Comparison of ENCODE assay signal across 20 cellular contexts in genomic region chr3:147423601-147424324, GRCh38. TPM values are rescaled to one million over a fixed set of nuclear protein-coding genes. Genes with fewer than 3 reads are reported as not detected.
DNase-seq lines count a peak whose midpoint lies in the region; ATAC-seq, FAIRE-seq and TF ChIP-seq lines count a peak whose summit lies in the region.
"Had no signal": no experiment of that assay in that cellular context is flagged by ENCODE, and none has a peak within 500 bp of the region (broad histone marks: within the 10 kb centered on the region; RNA-seq: fewer than 3 reads in every experiment).

No MANE protein-coding gene starts in this region.

- no peak for FAIRE-seq in HTR-8/SVneo (lab: Jason Lieb, UNC)
- FAIRE-seq: GM12892, TTC549 had no signal

- H3K27me3 ChIP-seq in layer of hippocampus (ENCODE audit: control insufficient read depth, insufficient read depth, low read length), result peaks cover 15% of the 10 kb centered on the region

- H3K4me3 Mint-ChIP-seq in T-helper 2 cell treated with Interferon-gamma antibody and Interleukin-4, amounts not matched to agents 5 μg/mL and 100 μg/mL, for 36 hours, result no peak overlapping the region
- peak overlapping the region; percentile 51 for H3K4me3 Mint-ChIP-seq in chondrocyte (ENCODE audit: unreplicated experiment)
- H3K4me3 Mint-ChIP-seq: activated naive CD4-positive, alpha-beta T cell treated with anti-CD3 and anti-CD28 coated beads for 36 hours; effector memory CD8-positive, alpha-beta T cell had no signal

- peak overlapping the region; percentile 10 for H3K27ac Mint-ChIP-seq in T-helper 2 cell treated with Interferon-gamma antibody and Interleukin-4, amounts not matched to agents 5 μg/mL and 100 μg/mL, for 36 hours
- H3K27ac Mint-ChIP-seq in chondrocyte (ENCODE audit: unreplicated experiment), result peak overlapping the region; percentile 77
- H3K27ac Mint-ChIP-seq: activated naive CD4-positive, alpha-beta T cell treated with anti-CD3 and anti-CD28 coated beads for 36 hours; effector memory CD8-positive, alpha-beta T cell had no signal

- no peak for DNase-seq in T-helper 2 cell treated with Interferon-gamma antibody and Interleukin-4, amounts not matched to agents 5 μg/mL and 100 μg/mL, for 36 hours (ENCODE audit: low spot score)
- no peak for DNase-seq in T-helper 2 cell
- DNase-seq in chondrocyte (ENCODE audit: low spot score), result no peak
- no peak for DNase-seq in stimulated activated naive CD8-positive, alpha-beta T cell treated with anti-CD3 and anti-CD28 coated beads, Interleukin-15, Interleukin-2, amounts not matched to agents 100 U/mL and 50 U/mL, for 24 hours
- no peak for DNase-seq in HTR-8/SVneo (ENCODE audit: insufficient read length, low spot score)
- DNase-seq: activated naive CD4-positive, alpha-beta T cell treated with anti-CD3 and anti-CD28 coated beads for 36 hours; activated T-cell treated with anti-CD3 and anti-CD28 coated beads for 4 hours; effector memory CD8-positive, alpha-beta T cell; GF-D8; hippocampal formation; thyroid gland had no signal

- H3K36me3 Mint-ChIP-seq in T-helper 2 cell treated with Interferon-gamma antibody and Interleukin-4, amounts not matched to agents 5 μg/mL and 100 μg/mL, for 36 hours (ENCODE audit: low read depth), result no peaks in the 10 kb centered on the region
- H3K36me3 Mint-ChIP-seq in chondrocyte (ENCODE audit: low read depth), result peaks cover 2% of the 10 kb centered on the region

- peak overlapping the region; percentile 55 for H3K27ac ChIP-seq in layer of hippocampus (ENCODE audit: low read depth, low read length)
- H3K27ac ChIP-seq in temporal lobe (ENCODE audit: low read depth, low read length), result peak overlapping the region; percentile 63
- H3K27ac ChIP-seq: 22Rv1, BLaER1, left lung, thyroid gland had no signal

- no peak for TF ChIP-seq CTCF in chondrocyte (IDR thresholded peaks at IDR 0.05)

- H3K9me3 Mint-ChIP-seq in T-helper 2 cell treated with Interferon-gamma antibody and Interleukin-4, amounts not matched to agents 5 μg/mL and 100 μg/mL, for 36 hours, result peaks cover 4% of the 10 kb centered on the region
- H3K9me3 Mint-ChIP-seq in chondrocyte (ENCODE audit: low read depth), result no peaks in the 10 kb centered on the region

- peaks cover 58% of the 10 kb centered on the region for H3K27me3 Mint-ChIP-seq in T-helper 2 cell treated with Interferon-gamma antibody and Interleukin-4, amounts not matched to agents 5 μg/mL and 100 μg/mL, for 36 hours (ENCODE audit: low read depth)
- peaks cover 51% of the 10 kb centered on the region for H3K27me3 Mint-ChIP-seq in chondrocyte (ENCODE audit: low read depth)

- ATAC-seq in stimulated activated naive CD8-positive, alpha-beta T cell treated with anti-CD3 and anti-CD28 coated beads, Interleukin-15, Interleukin-2, amounts not matched to agents 100 U/mL and 50 U/mL, for 24 hours, result no peak
- ATAC-seq in GM21423 (IDR thresholded peaks at IDR 0.05; ENCODE audit: unreplicated experiment), result no peak
- ATAC-seq: effector memory CD8-positive, alpha-beta T cell; left lung had no signal

- no peaks in the 10 kb centered on the region for H3K4me1 Mint-ChIP-seq in T-helper 2 cell treated with Interferon-gamma antibody and Interleukin-4, amounts not matched to agents 5 μg/mL and 100 μg/mL, for 36 hours (ENCODE audit: low read depth)
- H3K4me1 Mint-ChIP-seq in chondrocyte (ENCODE audit: low read depth), result peaks cover 26% of the 10 kb centered on the region

RNA-seq across cellular contexts. Expression of gene ZIC1, which starts 14.6 kb away (rescaled TPM):
- total RNA-seq in chondrocyte (8.8 to 57.3 TPM (median 12.8 TPM) in 3 replicates), temporal lobe (12.3 TPM)
- total RNA-seq: activated naive CD4-positive, alpha-beta T cell treated with anti-CD3 and anti-CD28 coated beads for 36 hours; HT-29; thyroid gland had no signal

RNA-seq across cellular contexts. Expression of gene ZIC4, which starts 17.4 kb away (rescaled TPM):
- total RNA-seq in chondrocyte, result 1.7 to 10.2 TPM (median 1.7 TPM) in 3 replicates
- total RNA-seq in temporal lobe, result 1.5 TPM
- total RNA-seq: activated naive CD4-positive, alpha-beta T cell treated with anti-CD3 and anti-CD28 coated beads for 36 hours; HT-29; left lung; thyroid gland had no signal
